In the genomic region with DNA sequence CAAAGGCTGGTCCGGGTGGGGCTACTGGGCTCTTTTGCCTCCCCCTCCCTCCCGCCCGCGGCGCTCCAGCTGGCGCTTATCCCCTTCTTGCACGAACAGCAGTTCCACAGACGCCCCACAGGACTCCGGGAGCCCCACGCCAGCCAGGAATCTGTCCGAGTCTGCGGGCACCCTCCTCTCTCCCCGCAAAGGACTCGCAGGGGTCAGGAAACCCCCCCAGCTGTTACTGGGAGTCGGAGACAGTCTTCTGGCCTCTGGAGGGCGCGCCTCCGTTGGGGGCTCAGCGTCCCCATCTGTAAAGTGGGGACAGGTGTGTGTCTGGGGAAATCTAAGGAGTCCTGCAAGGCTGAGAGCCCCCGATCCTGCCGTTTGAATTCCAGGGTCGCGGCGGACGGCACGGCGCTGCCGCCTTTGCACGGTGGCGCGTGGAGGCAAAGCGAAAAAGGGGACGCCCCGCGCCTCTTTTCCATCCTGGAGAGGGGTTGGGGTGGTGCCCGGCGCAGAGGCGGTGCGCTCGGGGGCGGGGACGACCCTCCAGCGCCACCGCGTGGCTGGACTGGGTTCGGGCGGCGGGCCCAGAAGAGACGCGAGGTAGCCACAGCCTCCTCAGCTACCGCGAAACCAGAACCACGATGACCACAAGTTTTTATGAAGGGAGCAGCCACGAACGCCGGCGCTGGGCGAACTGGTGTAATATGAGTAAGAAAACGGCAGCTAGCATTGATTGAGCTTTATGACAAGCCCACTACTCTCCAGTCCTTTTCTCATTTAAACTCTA, we compare ENCODE assay signal across 8 cellular contexts. TPM values are rescaled to one million over a fixed set of nuclear protein-coding genes. Genes with fewer than 3 reads are reported as not detected.
A peak's percentile ranks its signal among the peaks of the same experiment; 100 is the strongest.
DNase-seq lines count a peak whose midpoint lies in the region; ATAC-seq and TF ChIP-seq lines count a peak whose summit lies in the region.

No MANE protein-coding gene starts in this region.

- H3K27ac Mint-ChIP-seq in CD4-positive, CD25-positive, alpha-beta regulatory T cell, result peak overlapping the region in 1 of 3 donors; percentile 71
- no peak overlapping the region for H3K27ac Mint-ChIP-seq in activated T-helper 1 cell treated with anti-CD3 and anti-CD28 coated beads, Interleukin-12 subunit alpha, Interleukin-12 subunit beta, Interleukin-2, Interleukin-4 antibody, amounts not matched to agents 30 ng/mL and 10 ng/mL and 1 ng/mL, durations not matched to agents 14 hours and 24 hours and 36 hours
- peak overlapping the region in 2 of 3 experiments; percentile 88 to 99 for H3K27ac Mint-ChIP-seq in nephron

- intact Hi-C loops in Panc1 (cut with micrococcal nuclease; ENCODE audit: unreplicated experiment), result loop anchor here (1.0 kb wide), 1 partner anchor 63 kb away; no protein-coding TSS in a partner anchor
- intact Hi-C loops in activated T-helper 1 cell treated with anti-CD3 and anti-CD28 coated beads, Interleukin-12 subunit alpha, Interleukin-12 subunit beta, Interleukin-2, Interleukin-4 antibody, amounts not matched to agents 30 ng/mL and 10 ng/mL and 1 ng/mL, durations not matched to agents 14 hours and 24 hours and 36 hours (cut with micrococcal nuclease), result loop anchor here (1.0 kb wide), 6 partner anchors 15 to 211 kb away; partner anchors contain the start of genes CLTA and GLIPR2

- BruUV-seq in Panc1 (replicated peaks; lab: Mats Ljungman, UMichigan), result no TSS peak

- H3K4me1 ChIP-seq in CD4-positive, CD25-positive, alpha-beta regulatory T cell (ENCODE audit: control insufficient read depth, insufficient read depth, low read length, poor library complexity, severe bottlenecking), result peaks cover 11% of the 10 kb centered on the region
- peaks cover 35% of the 10 kb centered on the region for H3K4me1 ChIP-seq in HUES6 (ENCODE audit: control insufficient read depth, insufficient read depth, low read length)
- peaks cover 11% of the 10 kb centered on the region; the same call in 1 of the 2 replicates for H3K4me1 ChIP-seq in Panc1 (ENCODE audit: control insufficient read depth, insufficient read depth, low read length)

- H3K9me3 Mint-ChIP-seq in CD4-positive, CD25-positive, alpha-beta regulatory T cell, result no peaks in the 10 kb centered on the region
- H3K9me3 Mint-ChIP-seq in activated T-helper 1 cell treated with anti-CD3 and anti-CD28 coated beads, Interleukin-12 subunit alpha, Interleukin-12 subunit beta, Interleukin-2, Interleukin-4 antibody, amounts not matched to agents 30 ng/mL and 10 ng/mL and 1 ng/mL, durations not matched to agents 14 hours and 24 hours and 36 hours, result no peaks in the 10 kb centered on the region
- H3K9me3 Mint-ChIP-seq in nephron, result no peaks in the 10 kb centered on the region

- no peaks in the 10 kb centered on the region for H3K27me3 ChIP-seq in CD4-positive, CD25-positive, alpha-beta regulatory T cell (ENCODE audit: control insufficient read depth, insufficient read depth, low read length)
- H3K27me3 ChIP-seq in HUES6 (ENCODE audit: control insufficient read depth, insufficient read depth, low read length), result no peaks in the 10 kb centered on the region
- no peaks in the 10 kb centered on the region for H3K27me3 ChIP-seq in Panc1 (ENCODE audit: control insufficient read depth, insufficient read depth, low read length)

- H3K36me3 Mint-ChIP-seq in CD4-positive, CD25-positive, alpha-beta regulatory T cell, result peaks cover 11% of the 10 kb centered on the region
- peaks cover 8% of the 10 kb centered on the region for H3K36me3 Mint-ChIP-seq in activated T-helper 1 cell treated with anti-CD3 and anti-CD28 coated beads, Interleukin-12 subunit alpha, Interleukin-12 subunit beta, Interleukin-2, Interleukin-4 antibody, amounts not matched to agents 30 ng/mL and 10 ng/mL and 1 ng/mL, durations not matched to agents 14 hours and 24 hours and 36 hours (ENCODE audit: low read depth)
- H3K36me3 Mint-ChIP-seq in nephron (ENCODE audit: low read depth), result no peaks in the 10 kb centered on the region

- no peak overlapping the region for H3K27ac ChIP-seq in CD4-positive, CD25-positive, alpha-beta regulatory T cell (ENCODE audit: insufficient read depth, low read length, poor library complexity, severe bottlenecking)
- H3K27ac ChIP-seq in HUES6 (ENCODE audit: low read depth, low read length), result no peak overlapping the region
- H3K27ac ChIP-seq in Panc1 (ENCODE audit: low read length), result no peak overlapping the region

- DNase-seq in CD4-positive, CD25-positive, alpha-beta regulatory T cell, result peak; percentile 71 to 79 (median 78)
- peak; percentile 56 for DNase-seq in Panc1 (ENCODE audit: low read depth, low spot score)
- peak; percentile 83 for DNase-seq in activated T-helper 1 cell treated with anti-CD3 and anti-CD28 coated beads, Interleukin-12 subunit alpha, Interleukin-12 subunit beta, Interleukin-2, Interleukin-4 antibody, amounts not matched to agents 30 ng/mL and 10 ng/mL and 1 ng/mL, durations not matched to agents 14 hours and 24 hours and 36 hours (ENCODE audit: low spot score)
- peak; percentile 82 for DNase-seq in fibroblast of pulmonary artery (ENCODE audit: low read depth)
- DNase-seq in stimulated activated naive CD4-positive, alpha-beta T cell (lab: John Stamatoyannopoulos, UW), result peak; percentile 47 to 83 (median 74)

- peak overlapping the region; percentile 46 for H3K9ac ChIP-seq in HUES6 (ENCODE audit: low read length)

- peak overlapping the region; percentile 75 to 79 (median 77) for H3K4me3 Mint-ChIP-seq in CD4-positive, CD25-positive, alpha-beta regulatory T cell
- H3K4me3 Mint-ChIP-seq in activated T-helper 1 cell treated with anti-CD3 and anti-CD28 coated beads, Interleukin-12 subunit alpha, Interleukin-12 subunit beta, Interleukin-2, Interleukin-4 antibody, amounts not matched to agents 30 ng/mL and 10 ng/mL and 1 ng/mL, durations not matched to agents 14 hours and 24 hours and 36 hours, result peak overlapping the region; percentile 72
- H3K4me3 Mint-ChIP-seq in nephron, result peak overlapping the region; percentile 50 to 80 (median 79)

- POLR2A ChIA-PET in Panc1 (lab: Charles Lee), result interaction anchor here (0.6 kb wide), 3 partner anchors 24 to 231 kb away, joined by 3 to 6 read pairs (median 3); no protein-coding TSS in a partner anchor

- H3K4me1 Mint-ChIP-seq in CD4-positive, CD25-positive, alpha-beta regulatory T cell, result peaks cover 0 to 18% (median 6%) of the 10 kb centered on the region in 4 donors
- H3K4me1 Mint-ChIP-seq in activated T-helper 1 cell treated with anti-CD3 and anti-CD28 coated beads, Interleukin-12 subunit alpha, Interleukin-12 subunit beta, Interleukin-2, Interleukin-4 antibody, amounts not matched to agents 30 ng/mL and 10 ng/mL and 1 ng/mL, durations not matched to agents 14 hours and 24 hours and 36 hours (ENCODE audit: low read depth), result peaks cover 9% of the 10 kb centered on the region
- H3K4me1 Mint-ChIP-seq in nephron, result peaks cover 51% of the 10 kb centered on the region

- H3K27me3 Mint-ChIP-seq in CD4-positive, CD25-positive, alpha-beta regulatory T cell, result no peaks in the 10 kb centered on the region
- H3K27me3 Mint-ChIP-seq in activated T-helper 1 cell treated with anti-CD3 and anti-CD28 coated beads, Interleukin-12 subunit alpha, Interleukin-12 subunit beta, Interleukin-2, Interleukin-4 antibody, amounts not matched to agents 30 ng/mL and 10 ng/mL and 1 ng/mL, durations not matched to agents 14 hours and 24 hours and 36 hours (ENCODE audit: insufficient read depth), result peaks cover 21% of the 10 kb centered on the region
- H3K27me3 Mint-ChIP-seq in nephron (ENCODE audit: low read depth), result no peaks in the 10 kb centered on the region

- H3K36me3 ChIP-seq in CD4-positive, CD25-positive, alpha-beta regulatory T cell (ENCODE audit: control insufficient read depth, insufficient read depth, low read length), result peaks cover 5% of the 10 kb centered on the region
- H3K36me3 ChIP-seq in HUES6 (ENCODE audit: control insufficient read depth, insufficient read depth, low read length) (no peaks in the 10 kb centered on the region), Panc1 (ENCODE audit: control insufficient read depth, insufficient read depth, low read length) (no peaks in the 10 kb centered on the region)

- no peaks in the 10 kb centered on the region for H3K9me3 ChIP-seq in CD4-positive, CD25-positive, alpha-beta regulatory T cell (ENCODE audit: control insufficient read depth in 2 of 2, low read length in 2 of 2)
- H3K9me3 ChIP-seq in HUES6 (ENCODE audit: control insufficient read depth, insufficient read depth, low read depth, low read length) (no peaks in the 10 kb centered on the region), Panc1 (ENCODE audit: control insufficient read depth, insufficient read depth, low read depth, low read length) (no peaks in the 10 kb centered on the region)

- TF ChIP-seq CTCF in Panc1 (IDR thresholded peaks at IDR 0.05), result no peak
- TF ChIP-seq CTCF in fibroblast of pulmonary artery (IDR thresholded peaks at IDR 0.05; ENCODE audit: low read length, missing control alignments), result peak; percentile 50
- TF ChIP-seq CTCF in nephron (IDR thresholded peaks at IDR 0.05; ENCODE audit: unreplicated experiment in 3 of 3), result peak; percentile 94 to 99 (median 98)

- peak; percentile 92 to 95 for ATAC-seq in CD4-positive, CD25-positive, alpha-beta regulatory T cell (ENCODE audit: low read depth in 2 of 2)
- ATAC-seq in GM19463 (IDR thresholded peaks at IDR 0.05; ENCODE audit: unreplicated experiment) (peak; percentile 83), Panc1 (peak; percentile 97)

- in situ Hi-C loops in Panc1 (cut with HindIII; ENCODE audit: low pct_unique_long_range_greater_than_20kb, low sequenced_read_pairs), result no loop called here

- CTCF ChIA-PET in Panc1 (lab: Charles Lee), result interaction anchor here (0.6 to 4.8 kb wide), 13 partner anchors 18 to 603 kb away, joined by 3 to 37 read pairs (median 5); partner anchors contain the start of genes CLTA and GLIPR2

- peak overlapping the region; percentile 48 for H3K4me3 ChIP-seq in CD4-positive, CD25-positive, alpha-beta regulatory T cell (ENCODE audit: low read depth, low read length)
- H3K4me3 ChIP-seq in HUES6 (ENCODE audit: low read depth, low read length), result peak overlapping the region; percentile 72
- peak overlapping the region; percentile 44 to 55 for H3K4me3 ChIP-seq in Panc1 (ENCODE audit: low read depth in 2 of 2, low read length in 2 of 2)
- H3K4me3 ChIP-seq in fibroblast of pulmonary artery (replicated peaks; ENCODE audit: low read depth, low read length), result peak overlapping the region; percentile 58

RNA-seq across cellular contexts. Expression of gene CCIN, which starts 2.8 kb away (rescaled TPM):
- total RNA-seq in CD4-positive, CD25-positive, alpha-beta regulatory T cell, result 1.4 TPM
- polyA plus RNA-seq in CD4-positive, CD25-positive, alpha-beta regulatory T cell, result under 1 TPM in 1 of 4 donors, not detected in 3; 0.38 TPM
- total RNA-seq in Panc1 (2021; ENCODE audit: unreplicated experiment), result 0.13 TPM
- polyA plus RNA-seq in Panc1 (2012; ENCODE audit: insufficient read length), result not detected
- not detected in 2 replicates for total RNA-seq in activated T-helper 1 cell treated with anti-CD3 and anti-CD28 coated beads, Interleukin-12 subunit alpha, Interleukin-12 subunit beta, Interleukin-2, Interleukin-4 antibody, amounts not matched to agents 30 ng/mL and 10 ng/mL and 1 ng/mL, durations not matched to agents 14 hours and 24 hours and 36 hours

RNA-seq across cellular contexts. Expression of gene CLTA, which starts 24.4 kb away (rescaled TPM):
- 46.7 TPM for total RNA-seq in CD4-positive, CD25-positive, alpha-beta regulatory T cell
- 100 to 1,000 TPM; 152 to 175 (median 168) TPM for polyA plus RNA-seq in CD4-positive, CD25-positive, alpha-beta regulatory T cell
- 760 TPM for total RNA-seq in Panc1 (2021; ENCODE audit: unreplicated experiment)
- polyA plus RNA-seq in Panc1 (2012; ENCODE audit: insufficient read length), result 733 TPM
- 175 and 182 TPM in 2 replicates for total RNA-seq in activated T-helper 1 cell treated with anti-CD3 and anti-CD28 coated beads, Interleukin-12 subunit alpha, Interleukin-12 subunit beta, Interleukin-2, Interleukin-4 antibody, amounts not matched to agents 30 ng/mL and 10 ng/mL and 1 ng/mL, durations not matched to agents 14 hours and 24 hours and 36 hours

RNA-seq across cellular contexts. Expression of gene GLIPR2, which starts 29.8 kb away (rescaled TPM):
- total RNA-seq in CD4-positive, CD25-positive, alpha-beta regulatory T cell, result 55.7 TPM
- 100 to 1,000 TPM; 106 to 175 (median 139) TPM for polyA plus RNA-seq in CD4-positive, CD25-positive, alpha-beta regulatory T cell
- 4.9 TPM for total RNA-seq in Panc1 (2021; ENCODE audit: unreplicated experiment)
- polyA plus RNA-seq in Panc1 (2012; ENCODE audit: insufficient read length), result 2.7 TPM
- total RNA-seq in activated T-helper 1 cell treated with anti-CD3 and anti-CD28 coated beads, Interleukin-12 subunit alpha, Interleukin-12 subunit beta, Interleukin-2, Interleukin-4 antibody, amounts not matched to agents 30 ng/mL and 10 ng/mL and 1 ng/mL, durations not matched to agents 14 hours and 24 hours and 36 hours, result 26.3 and 27.5 TPM in 2 replicates
